In genomic region chr16:68085259-68086071, GRCh38 we compare ENCODE assay signal across 8 cellular contexts. TPM values are rescaled to one million over a fixed set of nuclear protein-coding genes. Genes with fewer than 3 reads are reported as not detected.
DNase-seq lines count a peak whose midpoint lies in the region; ATAC-seq lines count a peak whose summit lies in the region.

NFATC3 (plus strand) TSS chr16:68085370; CDS start chr16:68085682, 312 bp downstream.

- peaks cover 55% of the 10 kb centered on the region for H3K4me1 Mint-ChIP-seq in activated CD8-positive, alpha-beta T cell treated with anti-CD3 and anti-CD28 coated beads, Interleukin-2, amount 10 ng/mL, durations not matched to agents 7 days and 5 days (ENCODE audit: low read depth)

- H3K4me3 Mint-ChIP-seq in activated CD8-positive, alpha-beta T cell treated with anti-CD3 and anti-CD28 coated beads, Interleukin-2, amount 10 ng/mL, durations not matched to agents 7 days and 5 days: peak within 1 kb of the TSS; percentile 88

- H3K27me3 Mint-ChIP-seq in activated CD8-positive, alpha-beta T cell treated with anti-CD3 and anti-CD28 coated beads, Interleukin-2, amount 10 ng/mL, durations not matched to agents 7 days and 5 days (ENCODE audit: low read depth): no peaks in the 10 kb centered on the region

- POLR2A ChIA-PET in activated CD8-positive, alpha-beta T cell treated with anti-CD3 and anti-CD28 coated beads, Interleukin-2, amount 10 ng/mL, durations not matched to agents 7 days and 5 days (lab: Charles Lee): interaction anchor here (0.7 to 4.1 kb wide), 12 partner anchors 10 to 204 kb away, joined by 3 to 76 read pairs (median 6); no protein-coding TSS in a partner anchor

- peak within 1 kb of the TSS; percentile 98 for H3K27ac ChIP-seq in ectodermal cell (ENCODE audit: insufficient read depth, low read depth, low read length, poor library complexity, severe bottlenecking)

- peak within 1 kb of the TSS; percentile 94 for H3K27ac Mint-ChIP-seq in activated CD8-positive, alpha-beta T cell treated with anti-CD3 and anti-CD28 coated beads, Interleukin-2, amount 10 ng/mL, durations not matched to agents 7 days and 5 days

- H3K9me3 ChIP-seq in ectodermal cell (ENCODE audit: control insufficient read depth, low read length): no peaks in the 10 kb centered on the region

- CTCF ChIA-PET in activated CD8-positive, alpha-beta T cell treated with anti-CD3 and anti-CD28 coated beads, Interleukin-2, amount 10 ng/mL, durations not matched to agents 7 days and 5 days (lab: Charles Lee): interaction anchor here (1.3 to 8.4 kb wide), 9 partner anchors 8 to 150 kb away, joined by 3 to 142 read pairs (median 7); partner anchors contain the start of genes DDX28, DUS2 and PSMB10

- H3K4me1 ChIP-seq in ectodermal cell (ENCODE audit: control insufficient read depth, insufficient read depth, low read length): peaks cover 17% of the 10 kb centered on the region

- no peaks in the 10 kb centered on the region for H3K27me3 ChIP-seq in ectodermal cell (ENCODE audit: control insufficient read depth, insufficient read depth, low read length, poor library complexity, severe bottlenecking)

- WGBS in ectodermal cell, 2 experiments: 0 to 1% methylated on average over 104 of the region's 104 CpGs

- H3K36me3 ChIP-seq in ectodermal cell (ENCODE audit: control insufficient read depth, insufficient read depth, low read length): no peaks in the 10 kb centered on the region

- ATAC-seq in GM19023 (IDR thresholded peaks at IDR 0.05; ENCODE audit: unreplicated experiment) (peak; percentile 56), HG03175 (IDR thresholded peaks at IDR 0.05; ENCODE audit: unreplicated experiment) (peak; percentile 66)
- peak; percentile 79 for ATAC-seq in activated CD8-positive, alpha-beta T cell treated with anti-CD3 and anti-CD28 coated beads, Interleukin-2, amount 10 ng/mL, durations not matched to agents 7 days and 5 days

- peak within 1 kb of the TSS; percentile 89 for H3K4me3 ChIP-seq in ectodermal cell (ENCODE audit: insufficient read depth, low read depth, low read length)

- no peaks in the 10 kb centered on the region for H3K9me3 Mint-ChIP-seq in activated CD8-positive, alpha-beta T cell treated with anti-CD3 and anti-CD28 coated beads, Interleukin-2, amount 10 ng/mL, durations not matched to agents 7 days and 5 days (ENCODE audit: insufficient read depth)

- H3K36me3 Mint-ChIP-seq in activated CD8-positive, alpha-beta T cell treated with anti-CD3 and anti-CD28 coated beads, Interleukin-2, amount 10 ng/mL, durations not matched to agents 7 days and 5 days (ENCODE audit: low read depth): peaks cover 40% of the 10 kb centered on the region

- peak; percentile 97 for DNase-seq in Ammon's horn (ENCODE audit: low spot score)
- DNase-seq in NCI-H748 (lab: John Stamatoyannopoulos, UW; ENCODE audit: unreplicated experiment): peak; percentile 95
- DNase-seq in activated CD8-positive, alpha-beta T cell treated with anti-CD3 and anti-CD28 coated beads, Interleukin-2, amount 10 ng/mL, durations not matched to agents 7 days and 5 days: peak; percentile 99
- DNase-seq in lung microvascular endothelial cell (ENCODE audit: low read depth in 2 of 2): peak; percentile 97 to 98
- peak; percentile 98 to 99 (median 99) for DNase-seq in stimulated activated CD4-positive, alpha-beta T cell treated with anti-CD3 and anti-CD28 coated beads, TNF-alpha, amount 100 ng/mL, for 4 hours (ENCODE audit: low read depth in 3 of 3)

RNA-seq across cellular contexts. Expression of gene NFATC3, which starts in this region (rescaled TPM):
- 100 to 1,000 TPM; 166 to 169 TPM for total RNA-seq in activated CD8-positive, alpha-beta T cell treated with anti-CD3 and anti-CD28 coated beads, Interleukin-2, amount 10 ng/mL, durations not matched to agents 7 days and 5 days
- 26.0 TPM for polyA plus RNA-seq in ectodermal cell (2013, experiment 1 of 4)
- 27.6 TPM for polyA plus RNA-seq in ectodermal cell (2013, experiment 2 of 4)
- polyA plus RNA-seq in ectodermal cell (2013, experiment 3 of 4): 21.4 TPM
- polyA plus RNA-seq in ectodermal cell (2013, experiment 4 of 4): 24.3 TPM
- total RNA-seq in lung microvascular endothelial cell: 13.1 and 18.5 TPM in 2 replicates

Comparison
In these comparisons a context has a peak if more than half of its experiments do, and no peak if none do; other contexts are left out.
1. Peak in every context shown above with its lines: DNase-seq, ATAC-seq, H3K4me3 ChIP-seq and H3K27ac ChIP-seq.